ENCODE assay signal across 13 cellular contexts in genomic region chr17:45436625-45437460, GRCh38. TPM values are rescaled to one million over a fixed set of nuclear protein-coding genes. Genes with fewer than 3 reads are reported as not detected.
DNase-seq lines count a peak whose midpoint lies in the region; ATAC-seq, FAIRE-seq and TF ChIP-seq lines count a peak whose summit lies in the region.
"Had no signal": no experiment of that assay in that cellular context is flagged by ENCODE, and none has a peak within 500 bp of the region (broad histone marks: within the 10 kb centered on the region; RNA-seq: fewer than 3 reads in every experiment).

No MANE protein-coding gene starts in this region.

- peaks cover 0 to 45% (median 31%) of the 10 kb centered on the region in 11 experiments; a peak in 16 of 22 replicates for H3K36me3 ChIP-seq in BLaER1 treated with 17β-estradiol and CSF1 and Interleukin-3, amounts not matched to agents 10 nM and 100 nM
- H3K36me3 ChIP-seq in NT2/D1 (ENCODE audit: insufficient read depth, insufficient read length, low read length) (peaks cover 9% of the 10 kb centered on the region), endothelial cell of umbilical vein (ENCODE audit: control insufficient read depth in 2 of 2, extremely low read depth in 1 of 2, insufficient read depth in 2 of 2, low read length in 2 of 2) (peaks cover 0 to 4% of the 10 kb centered on the region in 2 experiments), osteoblast (ENCODE audit: insufficient read depth, low read length) (no peaks in the 10 kb centered on the region), upper lobe of right lung (peaks cover 30% of the 10 kb centered on the region)
- H3K36me3 ChIP-seq: HAP-1 had no signal

- H3K79me2 ChIP-seq in endothelial cell of umbilical vein (ENCODE audit: control insufficient read depth, insufficient read depth, low read length) (no peaks in the 10 kb centered on the region), osteoblast (ENCODE audit: insufficient read depth, low read length) (no peaks in the 10 kb centered on the region)

- TF ChIP-seq POLR2A in endothelial cell of umbilical vein (IDR thresholded peaks at IDR 0.05; ENCODE audit: low read depth, low read length), result no peak

- H3K4me2 ChIP-seq in BLaER1 treated with 17β-estradiol and CSF1 and Interleukin-3, amounts not matched to agents 10 nM and 100 nM, result peak overlapping the region; percentile 56 to 100 (median 99)
- H3K4me2 ChIP-seq in endothelial cell of umbilical vein (ENCODE audit: insufficient read depth, low read length) (no peak overlapping the region), osteoblast (ENCODE audit: insufficient read depth, low read length) (no peak overlapping the region)

- H3K27me3 ChIP-seq in BLaER1 treated with 17β-estradiol and CSF1 and Interleukin-3, amounts not matched to agents 10 nM and 100 nM, result no peaks in the 10 kb centered on the region; a peak in 1 of 22 replicates
- H3K27me3 ChIP-seq in NT2/D1 (ENCODE audit: insufficient read depth, insufficient read length), result peaks cover 23% of the 10 kb centered on the region
- H3K27me3 ChIP-seq in endothelial cell of umbilical vein (ENCODE audit: control insufficient read depth in 2 of 2, insufficient read depth in 2 of 2, low read length in 2 of 2), result no peaks in the 10 kb centered on the region
- no peaks in the 10 kb centered on the region for H3K27me3 ChIP-seq in osteoblast (ENCODE audit: insufficient read depth, low read length)
- no peaks in the 10 kb centered on the region for H3K27me3 ChIP-seq in upper lobe of right lung

- CTCF ChIA-PET in endothelial cell of umbilical vein (lab: Charles Lee), result no interaction called here

- H2AFZ ChIP-seq in endothelial cell of umbilical vein (ENCODE audit: low read depth, low read length), result no peak overlapping the region
- no peak overlapping the region for H2AFZ ChIP-seq in osteoblast (ENCODE audit: low read length)

- dilution Hi-C loops in endothelial cell of umbilical vein (cut with MboI; ENCODE audit: extremely low pct_ligation_motif_present, low sequenced_read_pairs), result no loop called here

- H3K9me1 ChIP-seq in endothelial cell of umbilical vein (replicated peaks; ENCODE audit: control insufficient read depth, extremely low read depth, insufficient read depth, low read length), result no peaks in the 10 kb centered on the region

- peak overlapping the region in 1 of 10 experiments; percentile 5; a peak in 1 of 20 replicates for H3K4me3 ChIP-seq in BLaER1 treated with 17β-estradiol and CSF1 and Interleukin-3, amounts not matched to agents 10 nM and 100 nM
- H3K4me3 ChIP-seq in NT2/D1 (ENCODE audit: insufficient read length, low read depth), result no peak overlapping the region
- no peak overlapping the region for H3K4me3 ChIP-seq in endothelial cell of umbilical vein (replicated peaks in 1 of 3; ENCODE audit: insufficient read depth in 1 of 3, low read depth in 1 of 3, low read length in 3 of 3)
- no peak overlapping the region for H3K4me3 ChIP-seq in osteoblast (ENCODE audit: insufficient read depth, low read length)
- H3K4me3 ChIP-seq in upper lobe of right lung, result no peak overlapping the region
- H3K4me3 ChIP-seq: HAP-1 had no signal

- intact Hi-C loops in endothelial cell of umbilical vein (cut with micrococcal nuclease) (no loop called here), upper lobe of right lung (cut with DNase I) (no loop called here)

- BruUV-seq in endothelial cell of umbilical vein (replicated peaks; lab: Mats Ljungman, UMichigan), result TSS peak; percentile 34

- peaks cover 0 to 57% (median 10%) of the 10 kb centered on the region in 11 experiments; a peak in 11 of 22 replicates for H4K20me1 ChIP-seq in BLaER1 treated with 17β-estradiol and CSF1 and Interleukin-3, amounts not matched to agents 10 nM and 100 nM
- no peaks in the 10 kb centered on the region for H4K20me1 ChIP-seq in endothelial cell of umbilical vein (replicated peaks; ENCODE audit: control insufficient read depth, extremely low read depth, insufficient read depth, low read length)
- no peaks in the 10 kb centered on the region for H4K20me1 ChIP-seq in osteoblast (ENCODE audit: insufficient read depth, low read length)

- ATAC-seq in upper lobe of right lung, result no peak
- ATAC-seq: CD8-positive, alpha-beta T cell; Right ventricle myocardium inferior had no signal

- DNase-seq in NT2/D1 (ENCODE audit: low read depth, low spot score), result no peak
- DNase-seq in endothelial cell of umbilical vein (ENCODE audit: low read depth, low spot score), result no peak
- peak; percentile 63 for DNase-seq in osteoblast (ENCODE audit: insufficient read length, low spot score, missing footprints)
- no peak for DNase-seq in NCI-H82 (lab: John Stamatoyannopoulos, UW)
- DNase-seq in upper lobe of right lung, result no peak
- DNase-seq in NCI-H2081 (lab: John Stamatoyannopoulos, UW), result no peak
- DNase-seq: CD8-positive, alpha-beta T cell; NCI-H146; NCI-H226; NCI-H526 had no signal

- no peaks in the 10 kb centered on the region for H3K9me3 ChIP-seq in BLaER1 treated with 17β-estradiol and CSF1 and Interleukin-3, amounts not matched to agents 10 nM and 100 nM (replicated peaks in 1 of 11)
- H3K9me3 ChIP-seq in NT2/D1 (ENCODE audit: insufficient read depth, low read length), result no peaks in the 10 kb centered on the region
- H3K9me3 ChIP-seq in endothelial cell of umbilical vein (replicated peaks; ENCODE audit: control insufficient read depth, insufficient read depth, low read length), result no peaks in the 10 kb centered on the region
- H3K9me3 ChIP-seq in osteoblast (ENCODE audit: low read depth, low read length), result no peaks in the 10 kb centered on the region
- H3K9me3 ChIP-seq in upper lobe of right lung, result no peaks in the 10 kb centered on the region
- H3K9me3 ChIP-seq: HAP-1 had no signal

- no peak for FAIRE-seq in endothelial cell of umbilical vein (lab: Jason Lieb, UNC)

- POLR2A ChIA-PET in endothelial cell of umbilical vein (lab: Charles Lee), result no interaction called here

- TF ChIP-seq CTCF in endothelial cell of umbilical vein (IDR thresholded peaks at IDR 0.05; ENCODE audit: extremely low read depth in 1 of 2, insufficient read depth in 1 of 2, low read depth in 1 of 2, low read length in 2 of 2) (no peak), osteoblast (IDR thresholded peaks at IDR 0.05; ENCODE audit: extremely low read depth, low read depth, low read length) (no peak), upper lobe of right lung (IDR thresholded peaks at IDR 0.05) (no peak)

- peak overlapping the region in 8 of 11 experiments; percentile 20 to 72 (median 56); a peak in 13 of 22 replicates for H3K27ac ChIP-seq in BLaER1 treated with 17β-estradiol and CSF1 and Interleukin-3, amounts not matched to agents 10 nM and 100 nM
- H3K27ac ChIP-seq in endothelial cell of umbilical vein (ENCODE audit: insufficient read depth, low read depth, low read length) (no peak overlapping the region), osteoblast (ENCODE audit: low read depth, low read length) (no peak overlapping the region), upper lobe of right lung (no peak overlapping the region)

- H3K4me1 ChIP-seq in BLaER1 treated with 17β-estradiol and CSF1 and Interleukin-3, amounts not matched to agents 10 nM and 100 nM, result peaks cover 32 to 99% (median 96%) of the 10 kb centered on the region in 10 experiments
- peaks cover 33% of the 10 kb centered on the region for H3K4me1 ChIP-seq in NT2/D1 (ENCODE audit: insufficient read depth, insufficient read length)
- peaks cover 18% of the 10 kb centered on the region for H3K4me1 ChIP-seq in endothelial cell of umbilical vein (ENCODE audit: control insufficient read depth, extremely low read depth, insufficient read depth, low read length)
- H3K4me1 ChIP-seq in osteoblast (ENCODE audit: insufficient read depth, low read length), result no peaks in the 10 kb centered on the region
- H3K4me1 ChIP-seq in upper lobe of right lung, result peaks cover 17% of the 10 kb centered on the region
- H3K4me1 ChIP-seq: HAP-1 had no signal

- H3K9ac ChIP-seq in BLaER1 treated with 17β-estradiol and CSF1 and Interleukin-3, amounts not matched to agents 10 nM and 100 nM, result peak overlapping the region in 8 of 11 experiments; percentile 29 to 69 (median 49); a peak in 12 of 22 replicates
- H3K9ac ChIP-seq in NT2/D1 (ENCODE audit: insufficient read length, low read depth), result peak overlapping the region; percentile 71
- H3K9ac ChIP-seq in endothelial cell of umbilical vein (replicated peaks; ENCODE audit: extremely low read depth, insufficient read depth, low read length), result no peak overlapping the region

TF ChIP-seq in endothelial cell of umbilical vein, 7 proteins besides CTCF, POLR2A, EP300 and RAD21 (continues in another document):
- TF ChIP-seq MAX (IDR thresholded peaks at IDR 0.05; ENCODE audit: insufficient read depth, insufficient read length) (no peak), JUN (IDR thresholded peaks at IDR 0.05; ENCODE audit: borderline replicate concordance, insufficient read depth, insufficient read length, low read depth) (no peak), GATA2 (IDR thresholded peaks at IDR 0.05; ENCODE audit: insufficient read depth, insufficient read length, low read depth, low read length) (no peak), POLR2AphosphoS5 (IDR thresholded peaks at IDR 0.05; ENCODE audit: insufficient read depth, low read depth, low read length) (no peak), MYC (IDR thresholded peaks at IDR 0.05; ENCODE audit: low read depth, low read length) (no peak)

RNA-seq across cellular contexts. Expression of gene ARHGAP27, which starts 4.2 kb away (rescaled TPM):
- total RNA-seq in endothelial cell of umbilical vein, result 40.4 and 47.0 TPM in 2 replicates
- polyA plus RNA-seq in endothelial cell of umbilical vein, result 21.0 and 26.3 TPM in 2 replicates
- polyA plus RNA-seq in endothelial cell of umbilical vein (2011; cell fraction: cytosol; rRNA removed), result 10.5 and 14.8 TPM in 2 replicates
- polyA plus RNA-seq in endothelial cell of umbilical vein (2011; cell fraction: nucleus; rRNA removed), result 88.2 and 110 TPM in 2 replicates
- polyA plus RNA-seq in endothelial cell of umbilical vein (2012), result 8.4 and 14.1 TPM in 2 replicates
- polyA minus RNA-seq in endothelial cell of umbilical vein, result 18.7 and 31.0 TPM in 2 replicates
- polyA minus RNA-seq in endothelial cell of umbilical vein (2011; cell fraction: cytosol; rRNA and poly(A)+ RNA removed), result 7.2 TPM
- 26.7 and 50.3 TPM in 2 replicates for polyA minus RNA-seq in endothelial cell of umbilical vein (2011; cell fraction: nucleus; rRNA and poly(A)+ RNA removed)
- total RNA-seq in osteoblast, result 2.9 and 6.2 TPM in 2 replicates
- total RNA-seq in upper lobe of right lung, result 73.8 TPM

RNA-seq across cellular contexts. Expression of gene PLEKHM1, which starts 53.7 kb away (rescaled TPM):
- total RNA-seq in endothelial cell of umbilical vein, result 52.0 and 54.8 TPM in 2 replicates
- polyA plus RNA-seq in endothelial cell of umbilical vein, result 29.7 and 36.5 TPM in 2 replicates
- 17.4 and 22.1 TPM in 2 replicates for polyA plus RNA-seq in endothelial cell of umbilical vein (2011; cell fraction: cytosol; rRNA removed)
- 33.9 and 50.4 TPM in 2 replicates for polyA plus RNA-seq in endothelial cell of umbilical vein (2011; cell fraction: nucleus; rRNA removed)
- 36.4 and 43.4 TPM in 2 replicates for polyA plus RNA-seq in endothelial cell of umbilical vein (2012)
- polyA minus RNA-seq in endothelial cell of umbilical vein, result 84.5 and 99.4 TPM in 2 replicates
- polyA minus RNA-seq in endothelial cell of umbilical vein (2011; cell fraction: cytosol; rRNA and poly(A)+ RNA removed), result 17.5 TPM
- polyA minus RNA-seq in endothelial cell of umbilical vein (2011; cell fraction: nucleus; rRNA and poly(A)+ RNA removed), result 43.8 and 46.4 TPM in 2 replicates
- 30.8 and 38.0 TPM in 2 replicates for total RNA-seq in osteoblast
- total RNA-seq in upper lobe of right lung, result 69.8 TPM

Comparison
In these comparisons a context has a peak if more than half of its experiments do, and no peak if none do; other contexts are left out.
1. H3K27ac ChIP-seq: peak in BLaER1 treated with 17β-estradiol and CSF1 and Interleukin-3, amounts not matched to agents 10 nM and 100 nM (8 of 11); none in endothelial cell of umbilical vein (single experiment), osteoblast (single experiment) and upper lobe of right lung (single experiment).
2. H3K4me2 ChIP-seq: peak in BLaER1 treated with 17β-estradiol and CSF1 and Interleukin-3, amounts not matched to agents 10 nM and 100 nM (11 of 11); none in endothelial cell of umbilical vein (single experiment) and osteoblast (single experiment).